17 cellular contexts compared by ENCODE assay signal in genomic region chr17:31915456-31916100, GRCh38.
"Had no signal": no experiment of that assay in that cellular context is flagged by ENCODE, and none has a peak within 500 bp of the region (broad histone marks: within the 10 kb centered on the region; RNA-seq: fewer than 3 reads in every experiment).

No MANE protein-coding gene starts in this region.

- H3K27ac Mint-ChIP-seq: activated T-cell treated with anti-CD3 and anti-CD28 coated beads, Interleukin-2, amount 50 U/mL, for 72 hours; dendritic cell treated with granulocyte-macrophage colony-stimulating factor and Interleukin-4, amounts not matched to agents 40 ng/mL and 50 ng/mL, for 4 days; T-helper 1 cell treated with Interleukin-12 subunit alpha and Interleukin-12 subunit beta and Interleukin-4 antibody, amounts not matched to agents 30 μg/mL and 1 μg/mL, for 36 hours had no signal

- H3K9me3 Mint-ChIP-seq: activated T-cell treated with anti-CD3 and anti-CD28 coated beads, Interleukin-2, amount 50 U/mL, for 72 hours; dendritic cell treated with granulocyte-macrophage colony-stimulating factor and Interleukin-4, amounts not matched to agents 40 ng/mL and 50 ng/mL, for 4 days; T-helper 1 cell treated with Interleukin-12 subunit alpha and Interleukin-12 subunit beta and Interleukin-4 antibody, amounts not matched to agents 30 μg/mL and 1 μg/mL, for 36 hours had no signal

- DNase-seq: activated CD4-positive, alpha-beta T cell treated with anti-CD3 and anti-CD28 coated beads, Interleukin-2, amount 50 U/mL, for 1 hour; activated effector memory CD4-positive, alpha-beta T cell treated with anti-CD3 and anti-CD28 coated beads, Interleukin-2, amount 50 U/mL, for 16 hours; activated naive CD4-positive, alpha-beta T cell treated with anti-CD3 and anti-CD28 coated beads, Interleukin-2, amount 50 U/mL, for 16 hours; activated T-cell treated with anti-CD3 and anti-CD28 coated beads, Interleukin-2, amount 50 U/mL, for 72 hours; aorta; cerebellar nuclear complex; effector CD8-positive, alpha-beta T cell; esophagus squamous epithelium; foreskin melanocyte; left lung; mammary epithelial cell; stimulated activated CD4-positive, alpha-beta T cell treated with anti-CD3 and anti-CD28 coated beads, Interleukin-2, amount 100 ng/mL, for 24 hours; stimulated activated naive CD4-positive, alpha-beta T cell treated with Interleukin-2 at 50 U/mL for 16 hours; thyroid gland had no signal

- H3K4me3 Mint-ChIP-seq: activated T-cell treated with anti-CD3 and anti-CD28 coated beads, Interleukin-2, amount 50 U/mL, for 72 hours; dendritic cell treated with granulocyte-macrophage colony-stimulating factor and Interleukin-4, amounts not matched to agents 40 ng/mL and 50 ng/mL, for 4 days; T-helper 1 cell treated with Interleukin-12 subunit alpha and Interleukin-12 subunit beta and Interleukin-4 antibody, amounts not matched to agents 30 μg/mL and 1 μg/mL, for 36 hours had no signal

- ATAC-seq: activated CD4-positive, CD25-positive, alpha-beta regulatory T cell treated with anti-CD3 and anti-CD28 coated beads, Interleukin-2, amount 50 U/mL, for 24 hours; activated T-cell treated with anti-CD3 and anti-CD28 coated beads, Interleukin-2, amount 50 U/mL, for 72 hours; left lung had no signal
